Comparison of ENCODE assay signal across 1 cellular context in genomic region chr16:8858994-8859912, GRCh38.
TF ChIP-seq lines count a peak whose summit lies in the region.

No MANE protein-coding gene starts in this region.

TF ChIP-seq in GM12878, 131 proteins besides CTCF, POLR2A, EP300 and RAD21:
- TF ChIP-seq POLR2AphosphoS5 (IDR thresholded peaks at IDR 0.05; ENCODE audit: low read length) (peak; percentile 34; the same call in 1 of the 2 replicates), ZNF384 (IDR thresholded peaks at IDR 0.05; ENCODE audit: borderline replicate concordance, low read depth, low read length) (no peak), POLR2AphosphoS2 (IDR thresholded peaks at IDR 0.05; ENCODE audit: low read depth, low read length) (peak; percentile 72; the same call in 1 of the 2 replicates), ESRRA (IDR thresholded peaks at IDR 0.05; ENCODE audit: low read length) (no peak)
